Comparison of ENCODE assay signal across 1 cellular context in genomic region chr15:90620379-90621134, GRCh38.
TF ChIP-seq lines count a peak whose summit lies in the region.

No MANE protein-coding gene starts in this region.

TF ChIP-seq in K562, 482 proteins besides CTCF, POLR2A, EP300 and RAD21 (continued from another document and continues in another):
- TF ChIP-seq MNT (conservative IDR thresholded peaks at IDR 0.05): peak in 1 of 2 experiments; percentile 50; a peak in 2 of 4 replicates
- TF ChIP-seq CTBP1 (IDR thresholded peaks at IDR 0.05; ENCODE audit: borderline replicate concordance): 0 out of 2 replicates have a peak, but pooled peaks have one; percentile 22
- 0 out of 2 replicates have a peak, but pooled peaks have one; percentile 9 for TF ChIP-seq HES1 (IDR thresholded peaks at IDR 0.05; ENCODE audit: low read depth)
- TF ChIP-seq ZNF212 (CRISPR knock-in tag; IDR thresholded peaks at IDR 0.05): no peak
- peak; percentile 52; the same call in 1 of the 2 replicates for TF ChIP-seq NCOR1 (IDR thresholded peaks at IDR 0.05)
- TF ChIP-seq SUPT5H (IDR thresholded peaks at IDR 0.05): no peak
- peak; percentile 42 for TF ChIP-seq SMARCB1 (IDR thresholded peaks at IDR 0.05; ENCODE audit: insufficient read length, low read depth)
- no peak for TF ChIP-seq POLR2H (tag; IDR thresholded peaks at IDR 0.05; ENCODE audit: low read depth)
- TF ChIP-seq ZNF395 (CRISPR knock-in tag; IDR thresholded peaks at IDR 0.05): no peak
- peak in 1 of 2 experiments; percentile 33; a peak in 1 of 4 replicates for TF ChIP-seq ETV6 (IDR thresholded peaks at IDR 0.05; ENCODE audit: borderline replicate concordance in 1 of 2, low read depth in 2 of 2, low read length in 1 of 2)
- TF ChIP-seq ETV6 (CRISPR knock-in tag; IDR thresholded peaks at IDR 0.05; ENCODE audit: borderline replicate concordance): no peak
- TF ChIP-seq ZNF592 (IDR thresholded peaks at IDR 0.05): peak; percentile 62
- peak; percentile 26; the same call in 1 of the 2 replicates for TF ChIP-seq TARDBP (IDR thresholded peaks at IDR 0.05)
- peak in 1 of 2 experiments; percentile 31 for TF ChIP-seq AFF1 (IDR thresholded peaks at IDR 0.05; ENCODE audit: low read depth in 1 of 2, partially characterized antibody in 2 of 2)
- no peak for TF ChIP-seq XRCC4 (IDR thresholded peaks at IDR 0.05; ENCODE audit: extremely low read depth, insufficient read depth, insufficient read length)
- peak; percentile 71; the same call in 1 of the 2 replicates for TF ChIP-seq TFAP4 (CRISPR knock-in tag; IDR thresholded peaks at IDR 0.05; ENCODE audit: borderline replicate concordance)
- TF ChIP-seq L3MBTL2 (IDR thresholded peaks at IDR 0.05): 0 out of 2 replicates have a peak, but pooled peaks have one; percentile 28
- TF ChIP-seq CXXC5 (CRISPR knock-in tag; IDR thresholded peaks at IDR 0.05): peak; percentile 36; the same call in 1 of the 2 replicates
- TF ChIP-seq GATAD2B (IDR thresholded peaks at IDR 0.05; ENCODE audit: borderline replicate concordance): peak; percentile 64; the same call in 1 of the 2 replicates
- peak; percentile 68 for TF ChIP-seq SMARCA4 (IDR thresholded peaks at IDR 0.05)
- TF ChIP-seq TBP (optimal IDR thresholded peaks at IDR 0.05; ENCODE audit: low read depth, low read length): peak; percentile 17
- peak; percentile 94 for TF ChIP-seq GATA2 (CRISPR knock-in tag; IDR thresholded peaks at IDR 0.05)
- peak; percentile 45; the same call in 1 of the 2 replicates for TF ChIP-seq SMARCC2 (IDR thresholded peaks at IDR 0.05; ENCODE audit: low read depth)
- TF ChIP-seq ZNF263 (CRISPR knock-in tag; IDR thresholded peaks at IDR 0.05; ENCODE audit: borderline replicate concordance): no peak
- TF ChIP-seq MEF2D (tag; conservative IDR thresholded peaks at IDR 0.05; ENCODE audit: low read depth): 0 out of 2 replicates have a peak, but pooled peaks have one; percentile 16
- no peak for TF ChIP-seq SFPQ (IDR thresholded peaks at IDR 0.05; ENCODE audit: low read depth, low read length)
- TF ChIP-seq EGR1 (conservative IDR thresholded peaks at IDR 0.05): peak; percentile 47
- TF ChIP-seq ATF4 (CRISPR knock-in tag; IDR thresholded peaks at IDR 0.05): peak; percentile 32; the same call in 1 of the 2 replicates
- no peak for TF ChIP-seq RFX5 (IDR thresholded peaks at IDR 0.05; ENCODE audit: low read depth, low read length)
- no peak for TF ChIP-seq ZNF280A (IDR thresholded peaks at IDR 0.05; ENCODE audit: low read depth, partially characterized antibody)
- TF ChIP-seq ZNF589 (CRISPR knock-in tag; IDR thresholded peaks at IDR 0.05; ENCODE audit: low read depth): 0 out of 2 replicates have a peak, but pooled peaks have one; percentile 40
- 0 out of 4 replicates have a peak, but pooled peaks of 1 of the 2 experiments have one; percentile 22 for TF ChIP-seq ARNT (IDR thresholded peaks at IDR 0.05)
- 0 out of 4 replicates have a peak, but pooled peaks of 1 of the 2 experiments have one; percentile 3 for TF ChIP-seq TBL1XR1 (IDR thresholded peaks at IDR 0.05; ENCODE audit: low read length in 2 of 2)
- peak; percentile 65; the same call in 1 of the 2 replicates for TF ChIP-seq LEF1 (IDR thresholded peaks at IDR 0.05)
- TF ChIP-seq NBN (IDR thresholded peaks at IDR 0.05; ENCODE audit: low read depth): peak; percentile 32; the same call in 1 of the 2 replicates
- peak in 1 of 2 experiments; percentile 73; a peak in 2 of 4 replicates for TF ChIP-seq ZNF639 (CRISPR knock-in tag; conservative IDR thresholded peaks at IDR 0.05 in 1 of 2, IDR thresholded peaks at IDR 0.05 in 1 of 2)
- TF ChIP-seq ZNF76 (CRISPR knock-in tag; IDR thresholded peaks at IDR 0.05; ENCODE audit: borderline replicate concordance): 0 out of 2 replicates have a peak, but pooled peaks have one; percentile 15
- no peak for TF ChIP-seq PRMT5 (CRISPR knock-in tag; IDR thresholded peaks at IDR 0.05)
- no peak for TF ChIP-seq ZNF224 (CRISPR knock-in tag; IDR thresholded peaks at IDR 0.05)
- TF ChIP-seq NRF1 (conservative IDR thresholded peaks at IDR 0.05 in 1 of 2, IDR thresholded peaks at IDR 0.05 in 1 of 2): peak; percentile 55 to 58
- TF ChIP-seq MYC (IDR thresholded peaks at IDR 0.05; ENCODE audit: low read depth, low read length): 0 out of 2 replicates have a peak, but pooled peaks have one; percentile 33
- no peak for TF ChIP-seq MYC (CRISPR knock-in tag; IDR thresholded peaks at IDR 0.05; ENCODE audit: borderline replicate concordance, low read depth)
